In genomic region chr5:133321833-133322420, GRCh38 we compare ENCODE assay signal across 13 cellular contexts.
DNase-seq lines count a peak whose midpoint lies in the region; ATAC-seq, FAIRE-seq and TF ChIP-seq lines count a peak whose summit lies in the region.
"Had no signal": no experiment of that assay in that cellular context is flagged by ENCODE, and none has a peak within 500 bp of the region (broad histone marks: within the 10 kb centered on the region; RNA-seq: fewer than 3 reads in every experiment).

No MANE protein-coding gene starts in this region.

- H3K4me1 Mint-ChIP-seq in activated B cell treated with CpG ODN at 0.5 μM for 24 hours (peaks cover 13% of the 10 kb centered on the region), WTC11 (peaks cover 45% of the 10 kb centered on the region)

- no peaks in the 10 kb centered on the region for H3F3A ChIP-seq in smooth muscle cell (ENCODE audit: low read depth)

- H3K9ac ChIP-seq in smooth muscle cell (ENCODE audit: low read depth) = no peak overlapping the region

- intact Hi-C loops in activated B cell treated with CpG ODN at 0.5 μM for 24 hours (cut with micrococcal nuclease) = no loop called here

- no peaks in the 10 kb centered on the region for H3K36me3 Mint-ChIP-seq in activated B cell treated with CpG ODN at 0.5 μM for 24 hours (ENCODE audit: low read depth)
- H3K36me3 Mint-ChIP-seq in WTC11 = no peaks in the 10 kb centered on the region
- H3K36me3 Mint-ChIP-seq: naive thymus-derived CD8-positive, alpha-beta T cell had no signal

- DNase-seq in activated B cell treated with CpG ODN at 0.5 μM for 24 hours (no peak), islet precursor cell (no peak), WTC11 (ENCODE audit: low spot score) (no peak), smooth muscle cell (lab: John Stamatoyannopoulos, UW; ENCODE audit: unreplicated experiment) (no peak), D721Med (ENCODE audit: insufficient read length, low spot score) (no peak)
- DNase-seq in stimulated activated CD4-positive, alpha-beta T cell treated with anti-CD3 and anti-CD28 coated beads, Interleukin-1b, Interleukin-23, amount 100 ng/mL, for 48 hours = peak; percentile 63
- DNase-seq: COR-L47, NCI-H510A, SIG-M5 had no signal

- no peak overlapping the region for H3K27ac ChIP-seq in smooth muscle cell (ENCODE audit: low read depth)
- H3K27ac ChIP-seq: body of pancreas had no signal

- H3K9me3 Mint-ChIP-seq in activated B cell treated with CpG ODN at 0.5 μM for 24 hours (no peaks in the 10 kb centered on the region), WTC11 (no peaks in the 10 kb centered on the region)
- H3K9me3 Mint-ChIP-seq: naive thymus-derived CD8-positive, alpha-beta T cell had no signal

- TF ChIP-seq CTCF in activated B cell treated with CpG ODN at 0.5 μM for 24 hours (IDR thresholded peaks at IDR 0.05) = no peak
- no peak for TF ChIP-seq CTCF in WTC11 (IDR thresholded peaks at IDR 0.05)
- TF ChIP-seq CTCF in smooth muscle cell (IDR thresholded peaks at IDR 0.05; ENCODE audit: borderline replicate concordance, insufficient read depth, poor library complexity, severe bottlenecking) = no peak
- TF ChIP-seq CTCF in D721Med (IDR thresholded peaks at IDR 0.05; ENCODE audit: insufficient read depth, missing control alignments) = no peak

- no peaks in the 10 kb centered on the region for H3K27me3 Mint-ChIP-seq in activated B cell treated with CpG ODN at 0.5 μM for 24 hours
- peaks cover 45% of the 10 kb centered on the region for H3K27me3 Mint-ChIP-seq in WTC11 (ENCODE audit: low read depth)

- H3K36me3 ChIP-seq in smooth muscle cell (ENCODE audit: low read depth) = no peaks in the 10 kb centered on the region

- H3K27me3 ChIP-seq in smooth muscle cell (ENCODE audit: low read depth) = no peaks in the 10 kb centered on the region
- H3K27me3 ChIP-seq: body of pancreas had no signal

- no peak overlapping the region for H3K27ac Mint-ChIP-seq in activated B cell treated with CpG ODN at 0.5 μM for 24 hours
- H3K27ac Mint-ChIP-seq in WTC11 = no peak overlapping the region

- peaks cover 4% of the 10 kb centered on the region for H3K4me1 ChIP-seq in smooth muscle cell (ENCODE audit: low read depth)

- H3K4me3 Mint-ChIP-seq in activated B cell treated with CpG ODN at 0.5 μM for 24 hours = no peak overlapping the region
- H3K4me3 Mint-ChIP-seq in WTC11 = no peak overlapping the region
- H3K4me3 Mint-ChIP-seq: naive thymus-derived CD8-positive, alpha-beta T cell had no signal

- H3K79me2 ChIP-seq in smooth muscle cell (ENCODE audit: low read depth) = no peaks in the 10 kb centered on the region

- no peaks in the 10 kb centered on the region for H4K20me1 ChIP-seq in smooth muscle cell (ENCODE audit: low read depth)

- H3K4me3 ChIP-seq in smooth muscle cell = no peak overlapping the region
- H3K4me3 ChIP-seq: body of pancreas had no signal

- FAIRE-seq in D721Med (lab: Jason Lieb, UNC) = no peak

- ATAC-seq in GM18511 (IDR thresholded peaks at IDR 0.05; ENCODE audit: unreplicated experiment) (peak; percentile 56), GM21717 (IDR thresholded peaks at IDR 0.05; ENCODE audit: unreplicated experiment) (peak; percentile 64), activated B cell treated with CpG ODN at 0.5 μM for 24 hours (ENCODE audit: low read depth) (peak; percentile 76), WTC11 (no peak)
- ATAC-seq: body of pancreas had no signal

- H2AFZ ChIP-seq in smooth muscle cell (ENCODE audit: low read depth) = no peak overlapping the region

- POLR2A ChIA-PET in activated B cell treated with CpG ODN at 0.5 μM for 24 hours (lab: Charles Lee) (no interaction called here), WTC11 (lab: Charles Lee) (no interaction called here)

- no peaks in the 10 kb centered on the region for H3K9me3 ChIP-seq in smooth muscle cell (replicated peaks; ENCODE audit: low read depth)
- H3K9me3 ChIP-seq: body of pancreas had no signal

- WGBS in smooth muscle cell (ENCODE audit: low lambda C conversion rate) = 90% methylated on average over 6 of the region's 6 CpGs

- CTCF ChIA-PET in activated B cell treated with CpG ODN at 0.5 μM for 24 hours (lab: Charles Lee) = no interaction called here
- CTCF ChIA-PET in WTC11 (lab: Charles Lee) = interaction anchor here (0.6 to 1.4 kb wide), 4 partner anchors 10 to 102 kb away, joined by 3 read pairs; no protein-coding TSS in a partner anchor

- no peak overlapping the region for H3K4me2 ChIP-seq in smooth muscle cell

TF ChIP-seq in WTC11, 78 proteins besides CTCF, POLR2A, EP300 and RAD21 (continues in another document):
- no peak for TF ChIP-seq ZNF512 (CRISPR knock-in tag; IDR thresholded peaks at IDR 0.05; ENCODE audit: borderline replicate concordance)
- no peak for TF ChIP-seq MLX (CRISPR knock-in tag; IDR thresholded peaks at IDR 0.05)
- no peak for TF ChIP-seq RORB (CRISPR knock-in tag; IDR thresholded peaks at IDR 0.05)
- TF ChIP-seq STAT6 (CRISPR knock-in tag; conservative IDR thresholded peaks at IDR 0.05; ENCODE audit: low read depth) = no peak
- no peak for TF ChIP-seq NR3C1 (CRISPR knock-in tag; conservative IDR thresholded peaks at IDR 0.05; ENCODE audit: low read depth)
- no peak for TF ChIP-seq ETV6 (CRISPR knock-in tag; IDR thresholded peaks at IDR 0.05)
- no peak for TF ChIP-seq GTF2I (CRISPR knock-in tag; conservative IDR thresholded peaks at IDR 0.05)
- TF ChIP-seq TEAD1 (CRISPR knock-in tag; IDR thresholded peaks at IDR 0.05) = no peak
- no peak for TF ChIP-seq PRRX2 (CRISPR knock-in tag; IDR thresholded peaks at IDR 0.05)
- no peak for TF ChIP-seq ATF1 (CRISPR knock-in tag; IDR thresholded peaks at IDR 0.05)
- TF ChIP-seq NFATC4 (CRISPR knock-in tag; IDR thresholded peaks at IDR 0.05) = no peak
- TF ChIP-seq IRF1 (CRISPR knock-in tag; IDR thresholded peaks at IDR 0.05) = no peak
- TF ChIP-seq E2F5 (CRISPR knock-in tag; IDR thresholded peaks at IDR 0.05) = no peak
- TF ChIP-seq TCF7 (CRISPR knock-in tag; IDR thresholded peaks at IDR 0.05; ENCODE audit: low read depth) = no peak
